16 cellular contexts compared by ENCODE assay signal in the genomic region with DNA sequence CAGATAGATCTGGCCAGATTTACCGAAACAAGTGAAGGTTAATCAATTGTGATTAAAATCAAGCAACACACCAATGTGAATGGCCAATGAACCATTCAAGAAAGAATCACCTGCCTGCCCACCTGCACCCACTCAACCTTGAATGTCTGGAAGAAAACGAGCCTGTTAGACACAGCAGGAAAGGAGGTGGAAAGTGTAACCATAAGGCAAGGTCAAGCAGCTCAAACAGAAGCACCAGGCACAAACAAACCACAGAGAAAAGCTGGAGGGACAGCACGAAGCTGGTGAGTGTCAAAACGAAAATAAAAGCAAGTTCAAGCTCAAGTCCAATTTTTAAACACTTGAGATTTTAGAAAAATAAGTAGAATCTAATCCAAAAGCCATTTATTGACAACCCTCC.
A peak's percentile ranks its signal among the peaks of the same experiment; 100 is the strongest.
DNase-seq lines count a peak whose midpoint lies in the region; ATAC-seq and TF ChIP-seq lines count a peak whose summit lies in the region.
"Had no signal": no experiment of that assay in that cellular context is flagged by ENCODE, and none has a peak within 500 bp of the region (broad histone marks: within the 10 kb centered on the region; RNA-seq: fewer than 3 reads in every experiment).

No MANE protein-coding gene starts in this region.

- H2AFZ ChIP-seq in OCI-LY7 (ENCODE audit: low read length) (peak overlapping the region; percentile 36; the same call in 1 of the 2 replicates), mammary epithelial cell (ENCODE audit: low read depth, low read length) (no peak overlapping the region)
- H2AFZ ChIP-seq: neural progenitor cell had no signal

- H3K27ac ChIP-seq in OCI-LY7 (ENCODE audit: low read depth, low read length, poor library complexity, severe bottlenecking) = peak overlapping the region; percentile 99
- H3K27ac ChIP-seq in mammary epithelial cell (ENCODE audit: insufficient read depth, low read depth, low read length) = no peak overlapping the region
- H3K27ac ChIP-seq: HL-60, neural progenitor cell, vagina had no signal

- no peak overlapping the region for H3K9ac ChIP-seq in mammary epithelial cell (ENCODE audit: insufficient read depth, low read length)
- H3K9ac ChIP-seq: neural progenitor cell had no signal

- peak overlapping the region; percentile 51 for H3K4me3 ChIP-seq in OCI-LY7 (ENCODE audit: low read depth, low read length, poor library complexity, severe bottlenecking)
- no peak overlapping the region for H3K4me3 ChIP-seq in mammary epithelial cell (replicated peaks in 1 of 3; ENCODE audit: insufficient read depth in 1 of 3, low read depth in 2 of 3, low read length in 3 of 3)
- H3K4me3 ChIP-seq: neural progenitor cell, vagina had no signal

- no peaks in the 10 kb centered on the region for H3K79me2 ChIP-seq in OCI-LY7 (ENCODE audit: insufficient read depth, low read depth, low read length)
- no peaks in the 10 kb centered on the region for H3K79me2 ChIP-seq in mammary epithelial cell (ENCODE audit: insufficient read depth, low read length)

- H3K36me3 ChIP-seq in OCI-LY7 (ENCODE audit: insufficient read depth, low read length) (no peaks in the 10 kb centered on the region), mammary epithelial cell (ENCODE audit: insufficient read depth, low read length) (no peaks in the 10 kb centered on the region)
- H3K36me3 ChIP-seq: neural progenitor cell, vagina had no signal

- 88% methylated on average over 4 of the region's 4 CpGs for WGBS in mammary epithelial cell (ENCODE audit: low coverage, missing lambda C conversion rate)

- DNase-seq in OCI-LY7 (ENCODE audit: low spot score) = peak; percentile 80
- DNase-seq in stimulated activated CD4-positive, alpha-beta T cell treated with anti-CD3 and anti-CD28 coated beads, Interleukin-4, amount 100 ng/mL, for 4 hours = no peak
- no peak for DNase-seq in cerebellar cortex (ENCODE audit: low spot score)
- no peak for DNase-seq in mammary epithelial cell
- DNase-seq in anterior cingulate cortex (lab: John Stamatoyannopoulos, UW) = no peak
- DNase-seq: activated gamma-delta T cell, Calu3, hypothalamus, NCI-H226, T-helper 9 cell had no signal

- CTCF ChIA-PET in OCI-LY7 (lab: Charles Lee; ENCODE audit: unreplicated experiment) (interaction anchor here (0.9 to 1.8 kb wide), 4 partner anchors 10 to 79 kb away, joined by 3 to 5 read pairs (median 3); no protein-coding TSS in a partner anchor), mammary epithelial cell (lab: Charles Lee; ENCODE audit: low non-redundant PET) (no interaction called here)

- no peaks in the 10 kb centered on the region for H3K9me2 ChIP-seq in OCI-LY7 (ENCODE audit: insufficient read depth, low read length)

- POLR2A ChIA-PET in OCI-LY7 (lab: Charles Lee) = interaction anchor here (0.7 to 7.2 kb wide), 12 partner anchors 9 to 295 kb away, joined by 3 to 97 read pairs (median 3); no protein-coding TSS in a partner anchor

- BruUV-seq in OCI-LY7 (replicated peaks; lab: Mats Ljungman, UMichigan) (TSS peak; percentile 58), mammary epithelial cell (replicated peaks; lab: Mats Ljungman, UMichigan) (no TSS peak)

- H3K4me2 ChIP-seq in OCI-LY7 (ENCODE audit: low read length) = peak overlapping the region; percentile 73
- H3K4me2 ChIP-seq in mammary epithelial cell (ENCODE audit: insufficient read depth, low read depth, low read length) = no peak overlapping the region
- H3K4me2 ChIP-seq: neural progenitor cell had no signal

- in situ Hi-C loops in mammary epithelial cell (cut with MboI; ENCODE audit: low sequenced_read_pairs in 2 of 2) = no loop called here

- intact Hi-C loops in OCI-LY7 (cut with micrococcal nuclease; ENCODE audit: unreplicated experiment) = no loop called here
- intact Hi-C loops in mammary epithelial cell (cut with micrococcal nuclease) = no loop called here

- no peaks in the 10 kb centered on the region for H3K27me3 ChIP-seq in mammary epithelial cell (ENCODE audit: insufficient read depth, low read length)
- H3K27me3 ChIP-seq: neural progenitor cell, vagina had no signal

- ATAC-seq in GM18508 (IDR thresholded peaks at IDR 0.05; ENCODE audit: insufficient read depth, unreplicated experiment) (peak; percentile 71), GM21367 (IDR thresholded peaks at IDR 0.05; ENCODE audit: unreplicated experiment) (peak; percentile 85), HG03064 (IDR thresholded peaks at IDR 0.05; ENCODE audit: low read depth, unreplicated experiment) (peak; percentile 83)

- H4K20me1 ChIP-seq in OCI-LY7 (ENCODE audit: insufficient read depth, low read length) (no peaks in the 10 kb centered on the region), mammary epithelial cell (ENCODE audit: insufficient read depth, low read length) (no peaks in the 10 kb centered on the region)

- H3K4me1 ChIP-seq in OCI-LY7 (ENCODE audit: insufficient read depth, low read length, poor library complexity, severe bottlenecking) (peaks cover 96% of the 10 kb centered on the region), mammary epithelial cell (ENCODE audit: insufficient read depth, low read length) (peaks cover 42% of the 10 kb centered on the region)

- H3K9me3 ChIP-seq in OCI-LY7 (ENCODE audit: low read length) (peaks cover 5% of the 10 kb centered on the region; the same call in 1 of the 2 replicates), mammary epithelial cell (replicated peaks; ENCODE audit: insufficient read depth, low read length) (no peaks in the 10 kb centered on the region)
- H3K9me3 ChIP-seq: vagina had no signal

- dilution Hi-C loops in mammary epithelial cell (cut with HindIII; ENCODE audit: low sequenced_read_pairs) = no loop called here

- no peak for TF ChIP-seq CTCF in OCI-LY7 (conservative IDR thresholded peaks at IDR 0.05; ENCODE audit: low read length)
- TF ChIP-seq CTCF in mammary epithelial cell (conservative IDR thresholded peaks at IDR 0.05 in 1 of 2, IDR thresholded peaks at IDR 0.05 in 1 of 2; ENCODE audit: extremely low read depth in 1 of 2, insufficient read depth in 1 of 2, low read depth in 1 of 2, low read length in 2 of 2) = no peak
